Comparison of ENCODE assay signal across 19 cellular contexts in genomic region chr3:119257111-119257510, GRCh38. TPM values are rescaled to one million over a fixed set of nuclear protein-coding genes. Genes with fewer than 3 reads are reported as not detected.
DNase-seq lines count a peak whose midpoint lies in the region; ATAC-seq and TF ChIP-seq lines count a peak whose summit lies in the region.
"Had no signal": no experiment of that assay in that cellular context is flagged by ENCODE, and none has a peak within 500 bp of the region (broad histone marks: within the 10 kb centered on the region; RNA-seq: fewer than 3 reads in every experiment).

No MANE protein-coding gene starts in this region.

- no peaks in the 10 kb centered on the region for H3K79me2 ChIP-seq in Loucy (ENCODE audit: insufficient read depth, low read length)
- no peaks in the 10 kb centered on the region for H3K79me2 ChIP-seq in hepatocyte

- H3K9me2 ChIP-seq in Loucy (replicated peaks; ENCODE audit: low read depth, low read length) (no peaks in the 10 kb centered on the region), hepatocyte (replicated peaks; ENCODE audit: insufficient read depth) (no peaks in the 10 kb centered on the region)

- H3K4me3 ChIP-seq in Loucy (ENCODE audit: low read length, poor library complexity, severe bottlenecking) (no peak overlapping the region), hepatocyte (no peak overlapping the region), prostate gland (no peak overlapping the region), esophagus muscularis mucosa (no peak overlapping the region)

- ATAC-seq in HG03521 (IDR thresholded peaks at IDR 0.05; ENCODE audit: unreplicated experiment) (no peak), GM18520 (IDR thresholded peaks at IDR 0.05; ENCODE audit: unreplicated experiment) (no peak)
- ATAC-seq: Right ventricle myocardium inferior had no signal

- TF ChIP-seq CTCF in Loucy (conservative IDR thresholded peaks at IDR 0.05; ENCODE audit: low read length) (no peak), hepatocyte (IDR thresholded peaks at IDR 0.05; ENCODE audit: poor library complexity) (no peak), prostate gland (IDR thresholded peaks at IDR 0.05) (no peak), esophagus muscularis mucosa (IDR thresholded peaks at IDR 0.05) (no peak)

- DNase-seq in CD1c-positive myeloid dendritic cell (ENCODE audit: extremely low spot score) (peak; percentile 42), hepatocyte (ENCODE audit: low spot score) (no peak), prostate gland (ENCODE audit: low spot score) (peak; percentile 51), NAMALWA (ENCODE audit: low spot score) (no peak), esophagus muscularis mucosa (ENCODE audit: extremely low spot score) (no peak)
- DNase-seq: caudate nucleus; head of caudate nucleus; left ventricle myocardium inferior; NCI-H1092; NCI-H2029; NCI-H774; posterior cingulate gyrus; stimulated activated CD8-positive, alpha-beta memory T cell treated with anti-CD3 and anti-CD28 coated beads, Interleukin-4, amount 100 ng/mL, for 48 hours; T-helper 9 cell had no signal

- H3K27ac ChIP-seq in hepatocyte (peak overlapping the region; percentile 77), prostate gland (peak overlapping the region in 1 of 2 donors; percentile 74), esophagus muscularis mucosa (replicated peaks in 1 of 4) (no peak overlapping the region)

- peaks cover 12% of the 10 kb centered on the region for H3K4me1 ChIP-seq in Loucy (ENCODE audit: insufficient read depth, low read length, poor library complexity, severe bottlenecking)
- H3K4me1 ChIP-seq in hepatocyte (ENCODE audit: insufficient read depth): peaks cover 6% of the 10 kb centered on the region
- no peaks in the 10 kb centered on the region for H3K4me1 ChIP-seq in prostate gland (replicated peaks)
- H3K4me1 ChIP-seq in esophagus muscularis mucosa: peaks cover 0 to 14% (median 8%) of the 10 kb centered on the region in 4 donors

- H3K36me3 ChIP-seq in Loucy (ENCODE audit: insufficient read depth, low read length): no peaks in the 10 kb centered on the region
- no peaks in the 10 kb centered on the region for H3K36me3 ChIP-seq in hepatocyte (replicated peaks; ENCODE audit: insufficient read depth, low read depth)
- no peaks in the 10 kb centered on the region for H3K36me3 ChIP-seq in prostate gland
- H3K36me3 ChIP-seq in esophagus muscularis mucosa: no peaks in the 10 kb centered on the region
- H3K36me3 ChIP-seq: left ventricle myocardium inferior had no signal

- H3K27me3 ChIP-seq in Loucy (ENCODE audit: insufficient read depth, low read length, poor library complexity, severe bottlenecking): no peaks in the 10 kb centered on the region
- no peaks in the 10 kb centered on the region for H3K27me3 ChIP-seq in hepatocyte
- H3K27me3 ChIP-seq in prostate gland (replicated peaks; ENCODE audit: insufficient read depth): no peaks in the 10 kb centered on the region
- no peaks in the 10 kb centered on the region for H3K27me3 ChIP-seq in esophagus muscularis mucosa

- no peak overlapping the region for H3K9ac ChIP-seq in Loucy (ENCODE audit: low read depth, low read length, poor library complexity, severe bottlenecking)

- no peak for TF ChIP-seq EP300 in esophagus muscularis mucosa (IDR thresholded peaks at IDR 0.05)

- intact Hi-C loops in prostate gland (cut with DNase I) (no loop called here), esophagus muscularis mucosa (cut with DNase I) (no loop called here)

- no peaks in the 10 kb centered on the region for H3F3A ChIP-seq in Loucy (ENCODE audit: low read depth)

- H3K4me2 ChIP-seq in Loucy (ENCODE audit: low read depth, low read length, poor library complexity, severe bottlenecking) (no peak overlapping the region), hepatocyte (no peak overlapping the region)

- H4K20me1 ChIP-seq in Loucy (ENCODE audit: insufficient read depth, low read length, poor library complexity, severe bottlenecking): no peaks in the 10 kb centered on the region
- no peaks in the 10 kb centered on the region for H4K20me1 ChIP-seq in hepatocyte (ENCODE audit: insufficient read depth, poor library complexity, severe bottlenecking)

- TF ChIP-seq POLR2A in prostate gland (IDR thresholded peaks at IDR 0.05): no peak
- no peak for TF ChIP-seq POLR2A in esophagus muscularis mucosa (IDR thresholded peaks at IDR 0.05; ENCODE audit: low read depth)

- no peaks in the 10 kb centered on the region for H3K9me3 ChIP-seq in Loucy (ENCODE audit: insufficient read depth, low read depth, low read length)
- no peaks in the 10 kb centered on the region for H3K9me3 ChIP-seq in hepatocyte (ENCODE audit: low read depth)
- no peaks in the 10 kb centered on the region for H3K9me3 ChIP-seq in prostate gland
- H3K9me3 ChIP-seq in esophagus muscularis mucosa: no peaks in the 10 kb centered on the region
- H3K9me3 ChIP-seq: left ventricle myocardium inferior had no signal

- H2AFZ ChIP-seq in Loucy (ENCODE audit: low read length): peak overlapping the region; percentile 31; the same call in 1 of the 2 replicates
- peak overlapping the region; percentile 3 for H2AFZ ChIP-seq in hepatocyte

- 81% methylated on average over 2 of the region's 2 CpGs for WGBS in hepatocyte (ENCODE audit: low lambda C conversion rate, missing lambda C conversion rate)
- WGBS in prostate gland: 63% methylated on average over 2 of the region's 2 CpGs
- 100% methylated on average over 2 of the region's 2 CpGs for WGBS in esophagus muscularis mucosa

RNA-seq across cellular contexts. Expression of gene B4GALT4, which starts 16.4 kb away (rescaled TPM):
- total RNA-seq in hepatocyte: 55.4 and 55.7 TPM in 2 replicates
- polyA plus RNA-seq in hepatocyte: 54.0 and 67.3 TPM in 2 replicates
- total RNA-seq in prostate gland: 10 to 100 TPM; 12.8 to 19.0 TPM
- total RNA-seq in esophagus muscularis mucosa: 10 to 100 TPM; 13.3 to 15.4 (median 14.0) TPM

RNA-seq across cellular contexts. Expression of gene ARHGAP31, which starts 37.1 kb away (rescaled TPM):
- total RNA-seq in hepatocyte: 6.4 and 7.3 TPM in 2 replicates
- polyA plus RNA-seq in hepatocyte: 2.9 and 3.2 TPM in 2 replicates
- total RNA-seq in prostate gland: 10 to 100 TPM in 1 of 2 donors, 1 to 10 TPM in 1; 6.5 to 10.7 TPM
- 10 to 100 TPM; 14.5 to 25.9 (median 23.1) TPM for total RNA-seq in esophagus muscularis mucosa
- polyA plus RNA-seq: neural cell had no signal

Comparison
In these comparisons a context has a peak if more than half of its experiments do, and no peak if none do; other contexts are left out.
1. DNase-seq: peak in CD1c-positive myeloid dendritic cell (single experiment) and prostate gland (single experiment); none in hepatocyte (single experiment), NAMALWA (single experiment) and esophagus muscularis mucosa (single experiment).